Comparison of ENCODE assay signal across 8 cellular contexts in genomic region chr18:63410792-63411191, GRCh38. TPM values are rescaled to one million over a fixed set of nuclear protein-coding genes. Genes with fewer than 3 reads are reported as not detected.
DNase-seq lines count a peak whose midpoint lies in the region; ATAC-seq and TF ChIP-seq lines count a peak whose summit lies in the region.
"Had no signal": no experiment of that assay in that cellular context is flagged by ENCODE, and none has a peak within 500 bp of the region (broad histone marks: within the 10 kb centered on the region; RNA-seq: fewer than 3 reads in every experiment).

No MANE protein-coding gene starts in this region.

- peaks cover 17 to 51% (median 45%) of the 10 kb centered on the region in 4 donors for H3K4me1 Mint-ChIP-seq in naive thymus-derived CD8-positive, alpha-beta T cell

- peaks cover 22% of the 10 kb centered on the region for H3K36me3 ChIP-seq in colonic mucosa
- peaks cover 6% of the 10 kb centered on the region for H3K36me3 ChIP-seq in smooth muscle cell (ENCODE audit: low read depth)

- no peaks in the 10 kb centered on the region for H3F3A ChIP-seq in smooth muscle cell (ENCODE audit: low read depth)

- H3K9me3 Mint-ChIP-seq in naive thymus-derived CD8-positive, alpha-beta T cell: no peaks in the 10 kb centered on the region

- TF ChIP-seq CTCF in colonic mucosa (IDR thresholded peaks at IDR 0.05): no peak
- TF ChIP-seq CTCF in smooth muscle cell (IDR thresholded peaks at IDR 0.05; ENCODE audit: borderline replicate concordance, insufficient read depth, poor library complexity, severe bottlenecking): no peak

- H3K27me3 Mint-ChIP-seq in naive thymus-derived CD8-positive, alpha-beta T cell: no peaks in the 10 kb centered on the region

- no peak overlapping the region for H3K4me2 ChIP-seq in smooth muscle cell

- H3K4me1 ChIP-seq in colonic mucosa (peaks cover 3% of the 10 kb centered on the region), smooth muscle cell (ENCODE audit: low read depth) (no peaks in the 10 kb centered on the region)
- H3K4me1 ChIP-seq: parathyroid adenoma had no signal

- H3K27ac Mint-ChIP-seq in naive thymus-derived CD8-positive, alpha-beta T cell: peak overlapping the region in 4 of 10 donors; percentile 43 to 85 (median 62)

- H3K9ac ChIP-seq in colonic mucosa (ENCODE audit: low read depth in 2 of 2, low read length in 2 of 2): no peak overlapping the region
- H3K9ac ChIP-seq in smooth muscle cell (ENCODE audit: low read depth): no peak overlapping the region
- H3K9ac ChIP-seq: parathyroid adenoma had no signal

- POLR2A ChIA-PET in naive thymus-derived CD8-positive, alpha-beta T cell (lab: Charles Lee): no interaction called here

- H3K4me3 Mint-ChIP-seq in naive thymus-derived CD8-positive, alpha-beta T cell: no peak overlapping the region

- peaks cover 59% of the 10 kb centered on the region for H4K20me1 ChIP-seq in smooth muscle cell (ENCODE audit: low read depth)

- WGBS in smooth muscle cell (ENCODE audit: low lambda C conversion rate): 72% methylated on average over 4 of the region's 4 CpGs

- intact Hi-C loops in colonic mucosa (cut with DNase I): no loop called here

- peaks cover 43% of the 10 kb centered on the region for H3K79me2 ChIP-seq in smooth muscle cell (ENCODE audit: low read depth)

- peaks cover 0 to 80% (median 16%) of the 10 kb centered on the region in 3 donors for H3K36me3 Mint-ChIP-seq in naive thymus-derived CD8-positive, alpha-beta T cell

- H3K9me3 ChIP-seq in colonic mucosa (no peaks in the 10 kb centered on the region), smooth muscle cell (replicated peaks; ENCODE audit: low read depth) (no peaks in the 10 kb centered on the region)

- H2AFZ ChIP-seq in smooth muscle cell (ENCODE audit: low read depth): no peak overlapping the region
- H2AFZ ChIP-seq: parathyroid adenoma had no signal

- no peak overlapping the region for H3K4me3 ChIP-seq in colonic mucosa
- no peak overlapping the region for H3K4me3 ChIP-seq in skeletal muscle cell (ENCODE audit: low read depth, low read length)
- no peak overlapping the region for H3K4me3 ChIP-seq in smooth muscle cell

- no peak overlapping the region for H3K27ac ChIP-seq in colonic mucosa
- no peak overlapping the region for H3K27ac ChIP-seq in smooth muscle cell (ENCODE audit: low read depth)
- H3K27ac ChIP-seq: parathyroid adenoma had no signal

- H3K27me3 ChIP-seq in colonic mucosa (no peaks in the 10 kb centered on the region), smooth muscle cell (ENCODE audit: low read depth) (no peaks in the 10 kb centered on the region)

- DNase-seq in H4 (ENCODE audit: low spot score): peak; percentile 23
- DNase-seq in RKO (ENCODE audit: low spot score): peak; percentile 75
- DNase-seq in colonic mucosa: peak; percentile 29
- DNase-seq in skeletal muscle cell (ENCODE audit: low read depth): peak; percentile 48
- no peak for DNase-seq in naive thymus-derived CD8-positive, alpha-beta T cell
- no peak for DNase-seq in NCI-H2081 treated with DMSO at 0.1 percent for 48 hours (lab: John Stamatoyannopoulos, UW)
- DNase-seq in smooth muscle cell (lab: John Stamatoyannopoulos, UW; ENCODE audit: unreplicated experiment): no peak

- no peak for ATAC-seq in naive thymus-derived CD8-positive, alpha-beta T cell

RNA-seq across cellular contexts. Expression of gene VPS4B, which starts 11.5 kb away (rescaled TPM):
- total RNA-seq in H4 (2014; rRNA removed; shearing (Covaris generic)): 40.7 and 43.5 TPM in 2 replicates
- total RNA-seq in colonic mucosa (100 to 1,000 TPM in 1 of 2 donors, 10 to 100 TPM in 1; 96.3 to 127 TPM), smooth muscle cell (37.4 and 41.5 TPM in 2 replicates)
- 10 to 100 TPM; 69.8 to 74.8 TPM for total RNA-seq in naive thymus-derived CD8-positive, alpha-beta T cell
- 10 to 100 TPM; 41.0 to 57.8 (median 48.8) TPM for polyA plus RNA-seq in naive thymus-derived CD8-positive, alpha-beta T cell
- polyA plus RNA-seq in smooth muscle cell: 21.3 and 32.9 TPM in 2 replicates

RNA-seq across cellular contexts. Expression of gene KDSR, which starts 43.8 kb away (rescaled TPM):
- total RNA-seq in H4 (2014; rRNA removed; shearing (Covaris generic)): 29.1 and 32.0 TPM in 2 replicates
- 10 to 100 TPM; 32.8 to 55.3 TPM for total RNA-seq in colonic mucosa
- 10 to 100 TPM; 49.1 to 50.6 TPM for total RNA-seq in naive thymus-derived CD8-positive, alpha-beta T cell
- 10 to 100 TPM; 55.9 to 66.9 (median 65.4) TPM for polyA plus RNA-seq in naive thymus-derived CD8-positive, alpha-beta T cell
- total RNA-seq in smooth muscle cell: 33.3 and 34.5 TPM in 2 replicates
- 39.2 and 47.4 TPM in 2 replicates for polyA plus RNA-seq in smooth muscle cell

Comparison
In these comparisons a context has a peak if more than half of its experiments do, and no peak if none do; other contexts are left out.
1. DNase-seq: peak in H4 (single experiment), RKO (single experiment), colonic mucosa (single experiment) and skeletal muscle cell (single experiment); none in naive thymus-derived CD8-positive, alpha-beta T cell (0 of 10), NCI-H2081 treated with DMSO at 0.1 percent for 48 hours (single experiment) and smooth muscle cell (single experiment).